13 cellular contexts compared by ENCODE assay signal in the genomic region with DNA sequence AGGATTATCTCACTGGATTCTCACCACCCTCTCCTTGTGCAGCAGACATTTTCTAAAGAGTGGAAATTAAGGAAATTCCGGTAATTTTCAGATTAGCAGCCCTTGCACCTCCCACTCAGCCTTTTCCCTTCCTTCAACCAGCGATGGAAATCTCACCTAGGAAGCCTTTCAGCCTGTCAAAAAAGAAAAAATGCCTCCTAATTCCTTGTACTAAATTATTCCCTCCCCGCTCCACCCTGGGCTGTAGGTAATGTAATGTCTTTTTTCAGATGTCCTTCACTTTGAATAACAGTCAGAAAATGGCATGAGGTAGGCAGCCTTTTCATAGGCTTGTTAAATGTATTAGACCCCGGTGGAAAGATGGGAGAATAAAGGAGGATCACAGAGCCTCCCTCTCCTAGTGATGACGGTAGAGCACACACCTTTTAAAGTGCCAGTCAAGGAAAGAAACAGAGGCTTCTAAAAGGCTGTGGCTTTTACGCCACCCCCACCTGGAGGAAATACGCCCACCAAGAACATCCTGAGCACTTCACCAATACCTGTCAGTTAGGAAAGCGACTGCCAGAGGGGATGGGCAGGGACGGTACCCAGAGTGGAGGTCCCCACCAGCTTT.
DNase-seq lines count a peak whose midpoint lies in the region; ATAC-seq and TF ChIP-seq lines count a peak whose summit lies in the region.
"Had no signal": no experiment of that assay in that cellular context is flagged by ENCODE, and none has a peak within 500 bp of the region (broad histone marks: within the 10 kb centered on the region; RNA-seq: fewer than 3 reads in every experiment).

No MANE protein-coding gene starts in this region.

- H3K9me3 ChIP-seq in Loucy (ENCODE audit: insufficient read depth, low read depth, low read length) = no peaks in the 10 kb centered on the region
- H3K9me3 ChIP-seq: pancreas, tibial nerve had no signal

- H3K4me1 ChIP-seq in Loucy (ENCODE audit: insufficient read depth, low read length, poor library complexity, severe bottlenecking) = peaks cover 33% of the 10 kb centered on the region

- peak overlapping the region; percentile 29 for H3K9ac ChIP-seq in Loucy (ENCODE audit: low read depth, low read length, poor library complexity, severe bottlenecking)

- H3K4me1 Mint-ChIP-seq in activated T-cell treated with anti-CD3 and anti-CD28 coated beads, Interleukin-2, amount 50 U/mL, for 4 hours (ENCODE audit: low read depth) = peaks cover 35% of the 10 kb centered on the region
- peaks cover 27 to 34% of the 10 kb centered on the region in 2 donors for H3K4me1 Mint-ChIP-seq in effector memory CD8-positive, alpha-beta T cell (ENCODE audit: low read depth in 2 of 2)
- H3K4me1 Mint-ChIP-seq in stimulated activated naive CD8-positive, alpha-beta T cell treated with anti-CD3 and anti-CD28 coated beads, Interleukin-15, Interleukin-2, amounts not matched to agents 100 ng/mL and 50 ng/mL, for 24 hours (ENCODE audit: low read depth) = peaks cover 33% of the 10 kb centered on the region

- peak overlapping the region; percentile 69 for H3K4me2 ChIP-seq in Loucy (ENCODE audit: low read depth, low read length, poor library complexity, severe bottlenecking)
- H3K4me2 ChIP-seq: smooth muscle cell had no signal

- TF ChIP-seq CTCF in Loucy (conservative IDR thresholded peaks at IDR 0.05; ENCODE audit: low read length) = no peak

- H3K9me2 ChIP-seq in Loucy (replicated peaks; ENCODE audit: low read depth, low read length) = no peaks in the 10 kb centered on the region

- peaks cover 2% of the 10 kb centered on the region for H3K27me3 Mint-ChIP-seq in activated T-cell treated with anti-CD3 and anti-CD28 coated beads, Interleukin-2, amount 50 U/mL, for 4 hours (ENCODE audit: low read depth)
- peaks cover 0 to 6% of the 10 kb centered on the region in 2 donors for H3K27me3 Mint-ChIP-seq in effector memory CD8-positive, alpha-beta T cell
- no peaks in the 10 kb centered on the region for H3K27me3 Mint-ChIP-seq in stimulated activated naive CD8-positive, alpha-beta T cell treated with anti-CD3 and anti-CD28 coated beads, Interleukin-15, Interleukin-2, amounts not matched to agents 100 ng/mL and 50 ng/mL, for 24 hours

- H3K27me3 ChIP-seq in Loucy (ENCODE audit: insufficient read depth, low read length, poor library complexity, severe bottlenecking) = no peaks in the 10 kb centered on the region
- H3K27me3 ChIP-seq: pancreas had no signal

- ATAC-seq in activated T-cell treated with anti-CD3 and anti-CD28 coated beads, Interleukin-2, amount 50 U/mL, for 4 hours = peak; percentile 29 to 36
- no peak for ATAC-seq in effector memory CD8-positive, alpha-beta T cell (replicated peaks)
- ATAC-seq in HG03378 (IDR thresholded peaks at IDR 0.05; ENCODE audit: unreplicated experiment) (no peak), GM21390 (IDR thresholded peaks at IDR 0.05; ENCODE audit: unreplicated experiment) (no peak)
- ATAC-seq: pancreas had no signal

- H3F3A ChIP-seq in Loucy (ENCODE audit: low read depth) = peaks cover 9% of the 10 kb centered on the region

- DNase-seq in activated T-cell treated with anti-CD3 and anti-CD28 coated beads, Interleukin-2, amount 50 U/mL, for 4 hours = no peak
- no peak for DNase-seq in activated T-cell treated with anti-CD3 and anti-CD28 coated beads, Interleukin-2, amount 50 U/mL, for 1 hour
- DNase-seq in effector memory CD8-positive, alpha-beta T cell = no peak
- no peak for DNase-seq in NCI-H1930 (lab: John Stamatoyannopoulos, UW)
- DNase-seq: foreskin keratinocyte, HFFc6, pancreas had no signal

- no peaks in the 10 kb centered on the region for H3K9me3 Mint-ChIP-seq in activated T-cell treated with anti-CD3 and anti-CD28 coated beads, Interleukin-2, amount 50 U/mL, for 4 hours
- H3K9me3 Mint-ChIP-seq in effector memory CD8-positive, alpha-beta T cell = no peaks in the 10 kb centered on the region
- no peaks in the 10 kb centered on the region for H3K9me3 Mint-ChIP-seq in stimulated activated naive CD8-positive, alpha-beta T cell treated with anti-CD3 and anti-CD28 coated beads, Interleukin-15, Interleukin-2, amounts not matched to agents 100 ng/mL and 50 ng/mL, for 24 hours
- H3K9me3 Mint-ChIP-seq: HFFc6 had no signal

- peak overlapping the region; percentile 55 for H3K4me3 ChIP-seq in Loucy (ENCODE audit: low read length, poor library complexity, severe bottlenecking)
- H3K4me3 ChIP-seq: pancreas, smooth muscle cell, tibial nerve had no signal

- H3K36me3 ChIP-seq in Loucy (ENCODE audit: insufficient read depth, low read length) = no peaks in the 10 kb centered on the region
- H3K36me3 ChIP-seq: pancreas, tibial nerve had no signal

- peak overlapping the region; percentile 13 for H3K4me3 Mint-ChIP-seq in activated T-cell treated with anti-CD3 and anti-CD28 coated beads, Interleukin-2, amount 50 U/mL, for 4 hours
- H3K4me3 Mint-ChIP-seq in effector memory CD8-positive, alpha-beta T cell = peak overlapping the region; percentile 78 to 79
- peak overlapping the region; percentile 37 for H3K4me3 Mint-ChIP-seq in stimulated activated naive CD8-positive, alpha-beta T cell treated with anti-CD3 and anti-CD28 coated beads, Interleukin-15, Interleukin-2, amounts not matched to agents 100 ng/mL and 50 ng/mL, for 24 hours
- H3K4me3 Mint-ChIP-seq: HFFc6 had no signal

- H3K79me2 ChIP-seq in Loucy (ENCODE audit: insufficient read depth, low read length) = no peaks in the 10 kb centered on the region

- H3K36me3 Mint-ChIP-seq in activated T-cell treated with anti-CD3 and anti-CD28 coated beads, Interleukin-2, amount 50 U/mL, for 4 hours (ENCODE audit: insufficient read depth) = no peaks in the 10 kb centered on the region
- H3K36me3 Mint-ChIP-seq in effector memory CD8-positive, alpha-beta T cell (ENCODE audit: insufficient read depth) = no peaks in the 10 kb centered on the region
- no peaks in the 10 kb centered on the region for H3K36me3 Mint-ChIP-seq in stimulated activated naive CD8-positive, alpha-beta T cell treated with anti-CD3 and anti-CD28 coated beads, Interleukin-15, Interleukin-2, amounts not matched to agents 100 ng/mL and 50 ng/mL, for 24 hours (ENCODE audit: low read depth)

- H2AFZ ChIP-seq in Loucy (ENCODE audit: low read length) = peak overlapping the region; percentile 67

- peak overlapping the region; percentile 83 to 91 for H3K27ac Mint-ChIP-seq in effector memory CD8-positive, alpha-beta T cell
- H3K27ac Mint-ChIP-seq in stimulated activated naive CD8-positive, alpha-beta T cell treated with anti-CD3 and anti-CD28 coated beads, Interleukin-15, Interleukin-2, amounts not matched to agents 100 ng/mL and 50 ng/mL, for 24 hours = peak overlapping the region; percentile 63
- H3K27ac Mint-ChIP-seq: HFFc6 had no signal

- H4K20me1 ChIP-seq in Loucy (ENCODE audit: insufficient read depth, low read length, poor library complexity, severe bottlenecking) = no peaks in the 10 kb centered on the region

Comparison
In these comparisons a context has a peak if more than half of its experiments do, and no peak if none do; other contexts are left out.
1. ATAC-seq: peak in activated T-cell treated with anti-CD3 and anti-CD28 coated beads, Interleukin-2, amount 50 U/mL, for 4 hours (2 of 2); none in effector memory CD8-positive, alpha-beta T cell (single experiment), HG03378 (single experiment) and GM21390 (single experiment).
2. H3K4me3 Mint-ChIP-seq: peak in every context shown above with its lines; median percentile 78 in effector memory CD8-positive, alpha-beta T cell; 37 in stimulated activated naive CD8-positive, alpha-beta T cell treated with anti-CD3 and anti-CD28 coated beads, Interleukin-15, Interleukin-2, amounts not matched to agents 100 ng/mL and 50 ng/mL, for 24 hours; 13 in activated T-cell treated with anti-CD3 and anti-CD28 coated beads, Interleukin-2, amount 50 U/mL, for 4 hours.